In the genomic region with DNA sequence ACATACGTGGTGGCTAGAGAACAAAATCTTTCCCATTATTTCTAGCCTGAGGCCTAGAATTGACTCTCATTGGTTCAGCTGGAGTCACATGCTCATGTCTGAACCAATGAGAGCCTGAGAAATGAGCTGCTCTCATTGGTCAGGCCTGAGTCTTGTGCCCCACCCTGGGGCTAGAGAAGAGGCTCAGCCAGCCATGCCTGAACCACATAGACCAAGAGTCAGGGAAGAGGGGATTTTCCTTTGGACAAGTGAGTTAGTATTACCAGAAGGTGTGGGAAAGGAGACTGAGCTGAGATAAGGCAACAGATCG, we compare ENCODE assay signal across 30 cellular contexts. TPM values are rescaled to one million over a fixed set of nuclear protein-coding genes. Genes with fewer than 3 reads are reported as not detected.
DNase-seq lines count a peak whose midpoint lies in the region; ATAC-seq and TF ChIP-seq lines count a peak whose summit lies in the region.
"Had no signal": no experiment of that assay in that cellular context is flagged by ENCODE, and none has a peak within 500 bp of the region (broad histone marks: within the 10 kb centered on the region; RNA-seq: fewer than 3 reads in every experiment).

No MANE protein-coding gene starts in this region.

- H3K9me1 ChIP-seq in IMR-90 (ENCODE audit: insufficient read depth, low read length) = peaks cover 3% of the 10 kb centered on the region; the same call in 1 of the 2 replicates

- no peaks in the 10 kb centered on the region for H3K27me3 ChIP-seq in IMR-90 (ENCODE audit: control insufficient read depth, insufficient read depth, low read length)
- H3K27me3 ChIP-seq: BLaER1 treated with 17β-estradiol and CSF1 and Interleukin-3, amounts not matched to agents 10 nM and 100 nM; esophagus squamous epithelium had no signal

- no peak overlapping the region for H3K4me2 ChIP-seq in IMR-90 (ENCODE audit: low read depth, low read length)

- H4K91ac ChIP-seq in IMR-90 (ENCODE audit: insufficient read depth, low read depth, low read length) = no peak overlapping the region

- dilution Hi-C loops in IMR-90 (cut with HindIII; ENCODE audit: low sequenced_read_pairs, unreplicated experiment) = no loop called here

- H3K18ac ChIP-seq in IMR-90 (ENCODE audit: low read depth, low read length) = no peak overlapping the region

- H2BK120ac ChIP-seq in IMR-90 (ENCODE audit: low read depth, low read length) = no peak overlapping the region

- in situ Hi-C loops in IMR-90 (cut with MboI; ENCODE audit: low sequenced_read_pairs) = no loop called here

- no peak for TF ChIP-seq POLR2A in IMR-90 (IDR thresholded peaks at IDR 0.05; ENCODE audit: low read depth, low read length)

- H2BK20ac ChIP-seq in IMR-90 (ENCODE audit: low read depth, low read length) = no peak overlapping the region

- H3K4ac ChIP-seq in IMR-90 (ENCODE audit: low read depth, low read length) = no peak overlapping the region

- intact Hi-C loops in IMR-90 (cut with micrococcal nuclease) = no loop called here
- intact Hi-C loops in activated T-helper 1 cell treated with anti-CD3 and anti-CD28 coated beads, Interleukin-12 subunit alpha, Interleukin-12 subunit beta, Interleukin-2, Interleukin-4 antibody, amounts not matched to agents 30 ng/mL and 10 ng/mL and 1 ng/mL, durations not matched to agents 14 hours and 24 hours and 36 hours (cut with micrococcal nuclease) = no loop called here
- intact Hi-C loops in posterior vena cava (cut with DNase I) = no loop called here

- no peak overlapping the region for H2AK5ac ChIP-seq in IMR-90 (ENCODE audit: low read depth, low read length)

- peaks cover 6 to 23% of the 10 kb centered on the region in 2 experiments for H3K79me1 ChIP-seq in IMR-90 (ENCODE audit: low read depth in 1 of 2, low read length in 2 of 2)

- H3K9me3 Mint-ChIP-seq in activated naive CD8-positive, alpha-beta T cell (ENCODE audit: low read depth) = no peaks in the 10 kb centered on the region
- H3K9me3 Mint-ChIP-seq in activated naive CD8-positive, alpha-beta T cell treated with anti-CD3 and anti-CD28 coated beads, Interleukin-2, amount 50 U/mL, for 24 hours = peaks cover 31% of the 10 kb centered on the region
- H3K9me3 Mint-ChIP-seq in activated T-helper 1 cell treated with anti-CD3 and anti-CD28 coated beads, Interleukin-12 subunit alpha, Interleukin-12 subunit beta, Interleukin-2, Interleukin-4 antibody, amounts not matched to agents 30 ng/mL and 10 ng/mL and 1 ng/mL, durations not matched to agents 14 hours and 24 hours and 36 hours = peaks cover 45% of the 10 kb centered on the region
- H3K9me3 Mint-ChIP-seq: central memory CD8-positive, alpha-beta T cell had no signal

- no peak overlapping the region for H4K5ac ChIP-seq in IMR-90 (ENCODE audit: low read depth, low read length)

- 0 out of 2 replicates have a peak, but pooled peaks cover 2% of the 10 kb centered on the region for H4K20me1 ChIP-seq in IMR-90 (ENCODE audit: insufficient read depth, low read length)

- no peak overlapping the region for H3K27ac ChIP-seq in IMR-90 (ENCODE audit: insufficient read depth, low read length)
- H3K27ac ChIP-seq: esophagus squamous epithelium, GM23248, heart right ventricle had no signal

- no peak overlapping the region for H4K8ac ChIP-seq in IMR-90 (ENCODE audit: low read depth in 2 of 2, low read length in 2 of 2)

- H3K9me3 ChIP-seq in IMR-90 (ENCODE audit: control insufficient read depth, insufficient read depth, low read length) = peaks cover 27% of the 10 kb centered on the region

- no peak overlapping the region for H2BK5ac ChIP-seq in IMR-90 (ENCODE audit: low read depth, low read length, poor library complexity, severe bottlenecking)

- H3K56ac ChIP-seq in IMR-90 (ENCODE audit: extremely low read depth, insufficient read depth, low read length) = no peak overlapping the region

- TF ChIP-seq RAD21 in IMR-90 (IDR thresholded peaks at IDR 0.05; ENCODE audit: low read length) = no peak

- H3K4me1 Mint-ChIP-seq in activated naive CD8-positive, alpha-beta T cell (ENCODE audit: low read depth) = peaks cover 52% of the 10 kb centered on the region
- H3K4me1 Mint-ChIP-seq in activated naive CD8-positive, alpha-beta T cell treated with anti-CD3 and anti-CD28 coated beads, Interleukin-2, amount 50 U/mL, for 24 hours = peaks cover 57% of the 10 kb centered on the region
- H3K4me1 Mint-ChIP-seq in activated T-helper 1 cell treated with anti-CD3 and anti-CD28 coated beads, Interleukin-12 subunit alpha, Interleukin-12 subunit beta, Interleukin-2, Interleukin-4 antibody, amounts not matched to agents 30 ng/mL and 10 ng/mL and 1 ng/mL, durations not matched to agents 14 hours and 24 hours and 36 hours (ENCODE audit: low read depth) = peaks cover 45% of the 10 kb centered on the region

- BruUV-seq in IMR-90 (replicated peaks; lab: Mats Ljungman, UMichigan) = no TSS peak

- peaks cover 62% of the 10 kb centered on the region for H3K36me3 ChIP-seq in IMR-90 (ENCODE audit: control insufficient read depth, insufficient read depth, low read length)

- H3K27ac Mint-ChIP-seq in activated naive CD8-positive, alpha-beta T cell = peak overlapping the region; percentile 54
- H3K27ac Mint-ChIP-seq in activated naive CD8-positive, alpha-beta T cell treated with anti-CD3 and anti-CD28 coated beads, Interleukin-2, amount 50 U/mL, for 24 hours = no peak overlapping the region
- peak overlapping the region; percentile 55 for H3K27ac Mint-ChIP-seq in activated T-helper 1 cell treated with anti-CD3 and anti-CD28 coated beads, Interleukin-12 subunit alpha, Interleukin-12 subunit beta, Interleukin-2, Interleukin-4 antibody, amounts not matched to agents 30 ng/mL and 10 ng/mL and 1 ng/mL, durations not matched to agents 14 hours and 24 hours and 36 hours
- H3K27ac Mint-ChIP-seq: dendritic cell treated with granulocyte-macrophage colony-stimulating factor and Interleukin-4, amounts not matched to agents 40 ng/mL and 50 ng/mL, for 4 days; HFFc6; type B pancreatic cell had no signal

- no peak overlapping the region for H3K14ac ChIP-seq in IMR-90 (replicated peaks; ENCODE audit: low read depth, low read length)

- H3K23ac ChIP-seq in IMR-90 (ENCODE audit: low read depth, low read length) = no peak overlapping the region

- CTCF ChIA-PET in IMR-90 (lab: Yijun Ruan, JAX) = no interaction called here

- peaks cover 61% of the 10 kb centered on the region for H3K36me3 Mint-ChIP-seq in activated naive CD8-positive, alpha-beta T cell
- peaks cover 99% of the 10 kb centered on the region for H3K36me3 Mint-ChIP-seq in activated naive CD8-positive, alpha-beta T cell treated with anti-CD3 and anti-CD28 coated beads, Interleukin-2, amount 50 U/mL, for 24 hours (ENCODE audit: low read depth)
- H3K36me3 Mint-ChIP-seq in activated T-helper 1 cell treated with anti-CD3 and anti-CD28 coated beads, Interleukin-12 subunit alpha, Interleukin-12 subunit beta, Interleukin-2, Interleukin-4 antibody, amounts not matched to agents 30 ng/mL and 10 ng/mL and 1 ng/mL, durations not matched to agents 14 hours and 24 hours and 36 hours (ENCODE audit: low read depth) = peaks cover 91% of the 10 kb centered on the region

- WGBS in IMR-90 (ENCODE audit: extremely low coverage in 2 of 2, insufficient read length in 1 of 2), 2 experiments = 100% methylated on average over 1 of the region's 2 CpGs; no CpG with 5 or more reads in 1 of the 2 experiments

- H2BK15ac ChIP-seq in IMR-90 (ENCODE audit: low read depth, low read length) = no peak overlapping the region

- no peak overlapping the region for H3K9ac ChIP-seq in IMR-90 (ENCODE audit: low read depth, low read length)
- H3K9ac ChIP-seq: GM23248 had no signal

- no peaks in the 10 kb centered on the region for H3K27me3 Mint-ChIP-seq in activated naive CD8-positive, alpha-beta T cell
- no peaks in the 10 kb centered on the region for H3K27me3 Mint-ChIP-seq in activated naive CD8-positive, alpha-beta T cell treated with anti-CD3 and anti-CD28 coated beads, Interleukin-2, amount 50 U/mL, for 24 hours
- H3K27me3 Mint-ChIP-seq in activated T-helper 1 cell treated with anti-CD3 and anti-CD28 coated beads, Interleukin-12 subunit alpha, Interleukin-12 subunit beta, Interleukin-2, Interleukin-4 antibody, amounts not matched to agents 30 ng/mL and 10 ng/mL and 1 ng/mL, durations not matched to agents 14 hours and 24 hours and 36 hours (ENCODE audit: insufficient read depth) = no peaks in the 10 kb centered on the region
- H3K27me3 Mint-ChIP-seq: central memory CD8-positive, alpha-beta T cell; dendritic cell treated with granulocyte-macrophage colony-stimulating factor and Interleukin-4, amounts not matched to agents 40 ng/mL and 50 ng/mL, for 4 days had no signal

- H2AK9ac ChIP-seq in IMR-90 (replicated peaks; ENCODE audit: low read depth, low read length, poor library complexity) = peak overlapping the region; percentile 10

- POLR2A ChIA-PET in IMR-90 (lab: Charles Lee; ENCODE audit: unreplicated experiment) = no interaction called here

- DNase-seq in activated naive CD8-positive, alpha-beta T cell treated with anti-CD3 and anti-CD28 coated beads, Interleukin-2, amount 50 U/mL, for 24 hours = no peak
- DNase-seq in IMR-90 = no peak
- DNase-seq in activated T-helper 1 cell treated with anti-CD3 and anti-CD28 coated beads, Interleukin-12 subunit alpha, Interleukin-12 subunit beta, Interleukin-2, Interleukin-4 antibody, amounts not matched to agents 30 ng/mL and 10 ng/mL and 1 ng/mL, durations not matched to agents 14 hours and 24 hours and 36 hours (ENCODE audit: low spot score) = no peak
- DNase-seq in posterior vena cava (ENCODE audit: low spot score) = peak; percentile 40
- DNase-seq in stimulated activated CD4-positive, alpha-beta T cell treated with anti-CD3 and anti-CD28 coated beads, Interleukin-4, amount 100 ng/mL, for 24 hours = no peak
- DNase-seq: activated CD4-positive, alpha-beta T cell treated with anti-CD3 and anti-CD28 coated beads for 4 hours; activated CD8-positive, alpha-beta memory T cell treated with anti-CD3 and anti-CD28 coated beads, Interleukin-2, amount 50 U/mL, for 48 hours; activated effector memory CD4-positive, alpha-beta T cell treated with Interleukin-2 at 50 U/mL for 16 hours; esophagus squamous epithelium; foreskin melanocyte; GM23248; heart right ventricle; HFFc6; midbrain; natural killer cell; NCI-H2029; occipital lobe; stimulated activated CD8-positive, alpha-beta memory T cell treated with anti-CD3 and anti-CD28 coated beads, Interleukin-4, amount 100 ng/mL, for 48 hours; T-helper 1 cell had no signal

- H3K4me3 ChIP-seq in IMR-90 (ENCODE audit: insufficient read depth, low read depth, low read length) = no peak overlapping the region
- H3K4me3 ChIP-seq: esophagus squamous epithelium, GM23248, heart right ventricle had no signal

- no peak overlapping the region for H2AFZ ChIP-seq in IMR-90 (replicated peaks; ENCODE audit: low read length, poor library complexity)
- H2AFZ ChIP-seq: GM23248 had no signal

- no peak for TF ChIP-seq CTCF in IMR-90 (conservative IDR thresholded peaks at IDR 0.05; ENCODE audit: low read depth, low read length)

- H3K4me3 Mint-ChIP-seq in activated naive CD8-positive, alpha-beta T cell = no peak overlapping the region
- H3K4me3 Mint-ChIP-seq in activated naive CD8-positive, alpha-beta T cell treated with anti-CD3 and anti-CD28 coated beads, Interleukin-2, amount 50 U/mL, for 24 hours = no peak overlapping the region
- H3K4me3 Mint-ChIP-seq in activated T-helper 1 cell treated with anti-CD3 and anti-CD28 coated beads, Interleukin-12 subunit alpha, Interleukin-12 subunit beta, Interleukin-2, Interleukin-4 antibody, amounts not matched to agents 30 ng/mL and 10 ng/mL and 1 ng/mL, durations not matched to agents 14 hours and 24 hours and 36 hours = no peak overlapping the region
- H3K4me3 Mint-ChIP-seq: central memory CD8-positive, alpha-beta T cell; dendritic cell treated with granulocyte-macrophage colony-stimulating factor and Interleukin-4, amounts not matched to agents 40 ng/mL and 50 ng/mL, for 4 days; HFFc6; natural killer cell; type B pancreatic cell had no signal

- H3K4me1 ChIP-seq in IMR-90 (ENCODE audit: control insufficient read depth, insufficient read depth, low read length) = no peaks in the 10 kb centered on the region

- no peak for ATAC-seq in activated naive CD8-positive, alpha-beta T cell treated with anti-CD3 and anti-CD28 coated beads, Interleukin-2, amount 50 U/mL, for 24 hours
- ATAC-seq in IMR-90 (ENCODE audit: low read depth) = no peak
- ATAC-seq in HG02763 (IDR thresholded peaks at IDR 0.05; ENCODE audit: unreplicated experiment) = no peak
- no peak for ATAC-seq in GM19324 (IDR thresholded peaks at IDR 0.05; ENCODE audit: low FRiP score, unreplicated experiment)
- ATAC-seq: heart right ventricle, natural killer cell had no signal

RNA-seq across cellular contexts. Expression of gene FXYD5, which starts 6.9 kb away (rescaled TPM):
- 45.8 and 53.6 TPM in 2 replicates for total RNA-seq in IMR-90 (2012; rRNA removed)
- 245 and 287 TPM in 2 replicates for polyA plus RNA-seq in IMR-90 (2012; rRNA removed)
- 162 and 289 TPM in 2 replicates for polyA plus RNA-seq in IMR-90 (2012; cell fraction: cytosol; rRNA removed)
- polyA plus RNA-seq in IMR-90 (2012; cell fraction: nucleus; rRNA removed; ENCODE audit: low replicate concordance) = 57.5 and 83.6 TPM in 2 replicates
- total RNA-seq in activated T-helper 1 cell treated with anti-CD3 and anti-CD28 coated beads, Interleukin-12 subunit alpha, Interleukin-12 subunit beta, Interleukin-2, Interleukin-4 antibody, amounts not matched to agents 30 ng/mL and 10 ng/mL and 1 ng/mL, durations not matched to agents 14 hours and 24 hours and 36 hours = 299 and 309 TPM in 2 replicates
- 10 to 100 TPM; 67.9 to 89.3 TPM for total RNA-seq in posterior vena cava
- total RNA-seq: occipital lobe had no signal

RNA-seq across cellular contexts. Expression of gene FXYD7, which starts 18.3 kb away (rescaled TPM):
- total RNA-seq in IMR-90 (2012; rRNA removed) (not detected in 2 replicates), posterior vena cava (under 1 TPM in 1 of 2 donors, not detected in 1; 0.43 TPM)
- 0.31 and 0.39 TPM in 2 replicates for polyA plus RNA-seq in IMR-90 (2012; rRNA removed)
- 0.11 and 2.0 TPM in 2 replicates for polyA plus RNA-seq in IMR-90 (2012; cell fraction: cytosol; rRNA removed)
- 0.35 and 0.60 TPM in 2 replicates for polyA plus RNA-seq in IMR-90 (2012; cell fraction: nucleus; rRNA removed; ENCODE audit: low replicate concordance)
- total RNA-seq in activated T-helper 1 cell treated with anti-CD3 and anti-CD28 coated beads, Interleukin-12 subunit alpha, Interleukin-12 subunit beta, Interleukin-2, Interleukin-4 antibody, amounts not matched to agents 30 ng/mL and 10 ng/mL and 1 ng/mL, durations not matched to agents 14 hours and 24 hours and 36 hours = 0.39 TPM in 1 of 2 replicates, not detected in the other
- total RNA-seq: esophagus squamous epithelium, GM23248, kidney epithelial cell, RPMI7951, SK-MEL-5 had no signal
- polyA plus RNA-seq: GM23248 had no signal

RNA-seq across cellular contexts. Expression of gene FXYD1, which starts 22.8 kb away (rescaled TPM):
- total RNA-seq in IMR-90 (2012; rRNA removed) (0.18 TPM in 1 of 2 replicates, not detected in the other), posterior vena cava (100 to 1,000 TPM; 157 to 183 TPM)
- 2.7 and 3.9 TPM in 2 replicates for polyA plus RNA-seq in IMR-90 (2012; rRNA removed)
- polyA plus RNA-seq in IMR-90 (2012; cell fraction: cytosol; rRNA removed) = 1.0 and 7.5 TPM in 2 replicates
- 3.4 and 3.9 TPM in 2 replicates for polyA plus RNA-seq in IMR-90 (2012; cell fraction: nucleus; rRNA removed; ENCODE audit: low replicate concordance)
- total RNA-seq in activated T-helper 1 cell treated with anti-CD3 and anti-CD28 coated beads, Interleukin-12 subunit alpha, Interleukin-12 subunit beta, Interleukin-2, Interleukin-4 antibody, amounts not matched to agents 30 ng/mL and 10 ng/mL and 1 ng/mL, durations not matched to agents 14 hours and 24 hours and 36 hours = not detected in 2 replicates
- total RNA-seq: Daoy, kidney epithelial cell, natural killer cell, occipital lobe, RPMI7951, SK-MEL-5 had no signal

RNA-seq across cellular contexts. Expression of gene LGI4, which starts 26.5 kb away (rescaled TPM):
- not detected in 2 replicates for total RNA-seq in IMR-90 (2012; rRNA removed)
- 0.06 and 0.10 TPM in 2 replicates for polyA plus RNA-seq in IMR-90 (2012; rRNA removed)
- polyA plus RNA-seq in IMR-90 (2012; cell fraction: cytosol; rRNA removed) = 0.05 TPM in 1 of 2 replicates, not detected in the other
- polyA plus RNA-seq in IMR-90 (2012; cell fraction: nucleus; rRNA removed; ENCODE audit: low replicate concordance) = 2.3 and 3.5 TPM in 2 replicates
- not detected in 2 replicates for total RNA-seq in activated T-helper 1 cell treated with anti-CD3 and anti-CD28 coated beads, Interleukin-12 subunit alpha, Interleukin-12 subunit beta, Interleukin-2, Interleukin-4 antibody, amounts not matched to agents 30 ng/mL and 10 ng/mL and 1 ng/mL, durations not matched to agents 14 hours and 24 hours and 36 hours
- total RNA-seq in posterior vena cava = 1 to 10 TPM; 9.1 to 10.0 TPM
- total RNA-seq: Daoy, kidney epithelial cell had no signal

RNA-seq across cellular contexts. Expression of gene FXYD3, which starts 45.8 kb away (rescaled TPM):
- total RNA-seq in IMR-90 (2012; rRNA removed) = not detected in 2 replicates
- not detected in 2 replicates for polyA plus RNA-seq in IMR-90 (2012; rRNA removed)
- polyA plus RNA-seq in IMR-90 (2012; cell fraction: cytosol; rRNA removed) = not detected in 2 replicates
- not detected in 2 replicates for polyA plus RNA-seq in IMR-90 (2012; cell fraction: nucleus; rRNA removed; ENCODE audit: low replicate concordance)
- total RNA-seq in activated T-helper 1 cell treated with anti-CD3 and anti-CD28 coated beads, Interleukin-12 subunit alpha, Interleukin-12 subunit beta, Interleukin-2, Interleukin-4 antibody, amounts not matched to agents 30 ng/mL and 10 ng/mL and 1 ng/mL, durations not matched to agents 14 hours and 24 hours and 36 hours = not detected in 2 replicates
- total RNA-seq in posterior vena cava = not detected
- total RNA-seq: Daoy, GM23248, HFFc6, natural killer cell, occipital lobe, SK-MEL-5 had no signal
- polyA plus RNA-seq: GM23248 had no signal

Comparison
In these comparisons a context has a peak if more than half of its experiments do, and no peak if none do; other contexts are left out.
1. RNA of gene FXYD1, which starts 22.8 kb away (total RNA-seq): 157 to 183 TPM in posterior vena cava; 0.18 TPM in IMR-90 and not detected in activated T-helper 1 cell treated with anti-CD3 and anti-CD28 coated beads, Interleukin-12 subunit alpha, Interleukin-12 subunit beta, Interleukin-2, Interleukin-4 antibody, amounts not matched to agents 30 ng/mL and 10 ng/mL and 1 ng/mL, durations not matched to agents 14 hours and 24 hours and 36 hours; every median in the first group is over 100 times any median in the second.